1 cellular context compared by ENCODE assay signal in genomic region chr11:45864041-45864440, GRCh38.
TF ChIP-seq lines count a peak whose summit lies in the region.

No MANE protein-coding gene starts in this region.

TF ChIP-seq in endothelial cell of umbilical vein, 7 proteins besides CTCF, POLR2A, EP300 and RAD21:
- TF ChIP-seq GATA2 (IDR thresholded peaks at IDR 0.05; ENCODE audit: insufficient read depth, insufficient read length, low read depth, low read length) (no peak), MYC (IDR thresholded peaks at IDR 0.05; ENCODE audit: low read depth, low read length) (no peak)
